8 cellular contexts compared by ENCODE assay signal in genomic region chr17:19867654-19868395, GRCh38. TPM values are rescaled to one million over a fixed set of nuclear protein-coding genes. Genes with fewer than 3 reads are reported as not detected.
DNase-seq lines count a peak whose midpoint lies in the region; ATAC-seq and TF ChIP-seq lines count a peak whose summit lies in the region.

ULK2 (minus strand) TSS chr17:19867936; CDS start chr17:19867417, 519 bp downstream.

- H3K4me3 ChIP-seq in CD8-positive, alpha-beta T cell (ENCODE audit: low read depth, low read length): peak within 1 kb of the TSS; percentile 80

- H3K4me1 ChIP-seq in CD8-positive, alpha-beta T cell (ENCODE audit: insufficient read depth, low read length): peaks cover 46% of the 10 kb centered on the region

- no peaks in the 10 kb centered on the region for H3K9me3 Mint-ChIP-seq in CD8-positive, alpha-beta T cell
- H3K9me3 Mint-ChIP-seq in activated CD8-positive, alpha-beta memory T cell treated with anti-CD3 and anti-CD28 coated beads, Interleukin-2, amount 10 ng/mL, durations not matched to agents 7 days and 5 days (ENCODE audit: low read depth): no peaks in the 10 kb centered on the region
- no peaks in the 10 kb centered on the region for H3K9me3 Mint-ChIP-seq in mesothelial cell of epicardium

- no peak for TF ChIP-seq CTCF in CD8-positive, alpha-beta T cell (IDR thresholded peaks at IDR 0.05)
- no peak for TF ChIP-seq CTCF in mesothelial cell of epicardium (IDR thresholded peaks at IDR 0.05; ENCODE audit: unreplicated experiment)

- peak within 1 kb of the TSS; percentile 79 for H3K27ac Mint-ChIP-seq in CD8-positive, alpha-beta T cell
- peak within 1 kb of the TSS; percentile 67 for H3K27ac Mint-ChIP-seq in activated CD8-positive, alpha-beta memory T cell treated with anti-CD3 and anti-CD28 coated beads, Interleukin-2, amount 10 ng/mL, durations not matched to agents 7 days and 5 days
- H3K27ac Mint-ChIP-seq in mesothelial cell of epicardium: peak within 1 kb of the TSS; percentile 91

- no peaks in the 10 kb centered on the region for H3K27me3 Mint-ChIP-seq in CD8-positive, alpha-beta T cell (ENCODE audit: low read depth)
- H3K27me3 Mint-ChIP-seq in activated CD8-positive, alpha-beta memory T cell treated with anti-CD3 and anti-CD28 coated beads, Interleukin-2, amount 10 ng/mL, durations not matched to agents 7 days and 5 days: peaks cover 5% of the 10 kb centered on the region
- no peaks in the 10 kb centered on the region for H3K27me3 Mint-ChIP-seq in mesothelial cell of epicardium (ENCODE audit: low read depth)

- peaks cover 5% of the 10 kb centered on the region for H3K36me3 Mint-ChIP-seq in CD8-positive, alpha-beta T cell
- H3K36me3 Mint-ChIP-seq in activated CD8-positive, alpha-beta memory T cell treated with anti-CD3 and anti-CD28 coated beads, Interleukin-2, amount 10 ng/mL, durations not matched to agents 7 days and 5 days: no peaks in the 10 kb centered on the region
- H3K36me3 Mint-ChIP-seq in mesothelial cell of epicardium: peaks cover 9% of the 10 kb centered on the region

- no peaks in the 10 kb centered on the region for H3K9me3 ChIP-seq in CD8-positive, alpha-beta T cell (ENCODE audit: low read length)

- ATAC-seq in CD8-positive, alpha-beta T cell: peak; percentile 70
- ATAC-seq in GM21423 (IDR thresholded peaks at IDR 0.05; ENCODE audit: unreplicated experiment): peak; percentile 48
- ATAC-seq in activated CD8-positive, alpha-beta memory T cell treated with anti-CD3 and anti-CD28 coated beads, Interleukin-2, amount 10 ng/mL, durations not matched to agents 7 days and 5 days: peak; percentile 75

- no peaks in the 10 kb centered on the region for H3K27me3 ChIP-seq in CD8-positive, alpha-beta T cell (ENCODE audit: insufficient read depth, low read length)

- H3K4me3 Mint-ChIP-seq in CD8-positive, alpha-beta T cell: peak within 1 kb of the TSS; percentile 81
- H3K4me3 Mint-ChIP-seq in activated CD8-positive, alpha-beta memory T cell treated with anti-CD3 and anti-CD28 coated beads, Interleukin-2, amount 10 ng/mL, durations not matched to agents 7 days and 5 days: peak within 1 kb of the TSS; percentile 77
- H3K4me3 Mint-ChIP-seq in mesothelial cell of epicardium: peak within 1 kb of the TSS; percentile 87

- H3K27ac ChIP-seq in CD8-positive, alpha-beta T cell (ENCODE audit: low read depth, low read length): peak within 1 kb of the TSS; percentile 68

- peaks cover 43% of the 10 kb centered on the region for H3K4me1 Mint-ChIP-seq in CD8-positive, alpha-beta T cell (ENCODE audit: low read depth)
- peaks cover 9% of the 10 kb centered on the region for H3K4me1 Mint-ChIP-seq in activated CD8-positive, alpha-beta memory T cell treated with anti-CD3 and anti-CD28 coated beads, Interleukin-2, amount 10 ng/mL, durations not matched to agents 7 days and 5 days
- peaks cover 14% of the 10 kb centered on the region for H3K4me1 Mint-ChIP-seq in mesothelial cell of epicardium

- POLR2A ChIA-PET in CD8-positive, alpha-beta T cell (lab: Charles Lee): interaction anchor here (1.5 to 3.8 kb wide), 3 partner anchors 8 to 110 kb away, joined by 5 to 18 read pairs (median 7); partner anchors contain the start of gene AKAP10

- intact Hi-C loops in CD8-positive, alpha-beta T cell (cut with DNase I, micrococcal nuclease): loop anchor here (1.0 to 10.0 kb wide), 6 partner anchors 34 to 221 kb away; partner anchors contain the start of genes AKAP10 (in 2 of the 2), ALDH3A2 (in 1 of the 2) and SPECC1 (in 1 of the 2)

- peak in 6 of 7 experiments; percentile 34 to 71 (median 44) for DNase-seq in CD8-positive, alpha-beta T cell
- DNase-seq in NCI-H2171 (lab: John Stamatoyannopoulos, UW) (peak; percentile 62), erythroblast (lab: John Stamatoyannopoulos, UW) (peak; percentile 84 to 85), mesothelial cell of epicardium (ENCODE audit: low spot score in 2 of 2, unreplicated experiment in 2 of 2) (peak; percentile 56 to 74), Kasumi-1 (lab: John Stamatoyannopoulos, UW) (no peak)
- DNase-seq in activated CD8-positive, alpha-beta memory T cell treated with anti-CD3 and anti-CD28 coated beads, Interleukin-2, amount 10 ng/mL, durations not matched to agents 7 days and 5 days: peak; percentile 52
- peak; percentile 21 to 40 for DNase-seq in stimulated activated CD8-positive, alpha-beta memory T cell treated with anti-CD3 and anti-CD28 coated beads, Interleukin-15, amount 100 ng/mL, for 48 hours (ENCODE audit: low read depth in 2 of 2)

- H3K36me3 ChIP-seq in CD8-positive, alpha-beta T cell (ENCODE audit: insufficient read depth, low read length): no peaks in the 10 kb centered on the region

- peak; percentile 70 for TF ChIP-seq POLR2A in erythroblast (IDR thresholded peaks at IDR 0.05; ENCODE audit: low read length)

- CTCF ChIA-PET in CD8-positive, alpha-beta T cell (lab: Charles Lee): interaction anchor here (0.7 to 1.1 kb wide), 7 partner anchors 8 to 121 kb away, joined by 3 to 5 read pairs (median 3); no protein-coding TSS in a partner anchor
- CTCF ChIA-PET in activated CD8-positive, alpha-beta memory T cell treated with anti-CD3 and anti-CD28 coated beads, Interleukin-2, amount 10 ng/mL, durations not matched to agents 7 days and 5 days (lab: Charles Lee): interaction anchor here (1.2 kb wide), 2 partner anchors 9 to 219 kb away, joined by 3 read pairs; partner anchors contain the start of gene ALDH3A2

RNA-seq across cellular contexts. Expression of gene ULK2, which starts in this region (rescaled TPM):
- total RNA-seq in CD8-positive, alpha-beta T cell: 10 to 100 TPM in 1 of 2 experiments, 1 to 10 TPM in 1; 7.6 to 10.7 TPM
- 10 to 100 TPM in 1 of 2 experiments, 1 to 10 TPM in 1; 5.3 to 11.2 TPM for total RNA-seq in activated CD8-positive, alpha-beta memory T cell treated with anti-CD3 and anti-CD28 coated beads, Interleukin-2, amount 10 ng/mL, durations not matched to agents 7 days and 5 days
- total RNA-seq in mesothelial cell of epicardium: 38.3 to 39.9 TPM (median 38.7 TPM) in 3 replicates

Comparison
In these comparisons a context has a peak if more than half of its experiments do, and no peak if none do; other contexts are left out.
1. DNase-seq: peak in CD8-positive, alpha-beta T cell (6 of 7), NCI-H2171 (single experiment), activated CD8-positive, alpha-beta memory T cell treated with anti-CD3 and anti-CD28 coated beads, Interleukin-2, amount 10 ng/mL, durations not matched to agents 7 days and 5 days (single experiment), erythroblast (2 of 2), mesothelial cell of epicardium (2 of 2) and stimulated activated CD8-positive, alpha-beta memory T cell treated with anti-CD3 and anti-CD28 coated beads, Interleukin-15, amount 100 ng/mL, for 48 hours (2 of 2); none in Kasumi-1 (0 of 2).
2. Peak in every context shown above with its lines, with median percentiles within 50 percentile points of each other: ATAC-seq, H3K27ac Mint-ChIP-seq and H3K4me3 Mint-ChIP-seq.